1 cellular context compared by ENCODE assay signal in genomic region chr12:92928962-92929915, GRCh38.
TF ChIP-seq lines count a peak whose summit lies in the region.

Gene EEA1 (minus strand): TSS chr12:92929295. CDS start chr12:92929066, 229 bp downstream.

TF ChIP-seq in HepG2, 621 proteins besides CTCF, POLR2A, EP300 and RAD21 (continued from another document and continues in another):
- TF ChIP-seq ZUFSP (CRISPR knock-in tag; IDR thresholded peaks at IDR 0.05; ENCODE audit: borderline replicate concordance) (no peak), TCF12 (IDR thresholded peaks at IDR 0.05) (no peak), TCF12 (CRISPR knock-in tag; IDR thresholded peaks at IDR 0.05) (peak; percentile 2; the same call in 1 of the 2 replicates), ARID5B (CRISPR knock-in tag; IDR thresholded peaks at IDR 0.05) (peak; percentile 80), ZNF510 (CRISPR knock-in tag; IDR thresholded peaks at IDR 0.05; ENCODE audit: low read depth) (peak; percentile 79; the same call in 1 of the 2 replicates), SIX1 (CRISPR knock-in tag; IDR thresholded peaks at IDR 0.05; ENCODE audit: borderline replicate concordance) (no peak), ARNT2 (CRISPR knock-in tag; IDR thresholded peaks at IDR 0.05; ENCODE audit: low read depth) (peak; percentile 97), HNRNPL (IDR thresholded peaks at IDR 0.05; ENCODE audit: low read depth, low read length) (no peak), ZNF770 (CRISPR knock-in tag; IDR thresholded peaks at IDR 0.05) (no peak; the same call in 1 of the 2 replicates), CREM (IDR thresholded peaks at IDR 0.05) (no peak), CREM (CRISPR knock-in tag; IDR thresholded peaks at IDR 0.05) (no peak), ZNF207 (IDR thresholded peaks at IDR 0.05; ENCODE audit: borderline replicate concordance) (no peak), TSC22D2 (CRISPR knock-in tag; IDR thresholded peaks at IDR 0.05; ENCODE audit: borderline replicate concordance) (peak; percentile 70; the same call in 1 of the 2 replicates), CHD4 (IDR thresholded peaks at IDR 0.05; ENCODE audit: borderline replicate concordance, low read length) (no peak), PHF21A (CRISPR knock-in tag; IDR thresholded peaks at IDR 0.05) (peak; percentile 43), ZNF280D (CRISPR knock-in tag; IDR thresholded peaks at IDR 0.05) (no peak), ZNF704 (CRISPR knock-in tag; IDR thresholded peaks at IDR 0.05; ENCODE audit: borderline replicate concordance) (peak; percentile 94), NFE2L2 (IDR thresholded peaks at IDR 0.05; ENCODE audit: low read length) (no peak), TRIM22 (IDR thresholded peaks at IDR 0.05) (no peak), THAP9 (CRISPR knock-in tag; IDR thresholded peaks at IDR 0.05; ENCODE audit: borderline replicate concordance) (peak; percentile 89; the same call in 1 of the 2 replicates), ZBTB14 (CRISPR knock-in tag; IDR thresholded peaks at IDR 0.05) (peak; percentile 88), HDAC2 (CRISPR knock-in tag; IDR thresholded peaks at IDR 0.05) (peak; percentile 69), ZNF724P (CRISPR knock-in tag; IDR thresholded peaks at IDR 0.05; ENCODE audit: borderline replicate concordance) (no peak; the same call in 1 of the 2 replicates), ETV6 (CRISPR knock-in tag; conservative IDR thresholded peaks at IDR 0.05) (0 out of 2 replicates have a peak, but pooled peaks have one; percentile 36), CBX1 (IDR thresholded peaks at IDR 0.05; ENCODE audit: low read depth) (peak; percentile 74), TEAD2 (CRISPR knock-in tag; IDR thresholded peaks at IDR 0.05) (peak; percentile 92), HDAC1 (CRISPR knock-in tag; IDR thresholded peaks at IDR 0.05) (peak; percentile 78; the same call in 1 of the 2 replicates), SSRP1 (CRISPR knock-in tag; IDR thresholded peaks at IDR 0.05) (no peak), KLF13 (CRISPR knock-in tag; IDR thresholded peaks at IDR 0.05) (peak; percentile 86), NCOA2 (CRISPR knock-in tag; IDR thresholded peaks at IDR 0.05) (peak; percentile 52; the same call in 1 of the 2 replicates)
- TF ChIP-seq, protein P1, sequence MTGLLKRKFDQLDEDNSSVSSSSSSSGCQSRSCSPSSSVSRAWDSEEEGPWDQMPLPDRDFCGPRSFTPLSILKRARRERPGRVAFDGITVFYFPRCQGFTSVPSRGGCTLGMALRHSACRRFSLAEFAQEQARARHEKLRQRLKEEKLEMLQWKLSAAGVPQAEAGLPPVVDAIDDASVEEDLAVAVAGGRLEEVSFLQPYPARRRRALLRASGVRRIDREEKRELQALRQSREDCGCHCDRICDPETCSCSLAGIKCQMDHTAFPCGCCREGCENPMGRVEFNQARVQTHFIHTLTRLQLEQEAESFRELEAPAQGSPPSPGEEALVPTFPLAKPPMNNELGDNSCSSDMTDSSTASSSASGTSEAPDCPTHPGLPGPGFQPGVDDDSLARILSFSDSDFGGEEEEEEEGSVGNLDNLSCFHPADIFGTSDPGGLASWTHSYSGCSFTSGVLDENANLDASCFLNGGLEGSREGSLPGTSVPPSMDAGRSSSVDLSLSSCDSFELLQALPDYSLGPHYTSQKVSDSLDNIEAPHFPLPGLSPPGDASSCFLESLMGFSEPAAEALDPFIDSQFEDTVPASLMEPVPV (CRISPR knock-in tag; IDR thresholded peaks at IDR 0.05), result no peak; the same call in 1 of the 2 replicates
- TF ChIP-seq, protein P2, sequence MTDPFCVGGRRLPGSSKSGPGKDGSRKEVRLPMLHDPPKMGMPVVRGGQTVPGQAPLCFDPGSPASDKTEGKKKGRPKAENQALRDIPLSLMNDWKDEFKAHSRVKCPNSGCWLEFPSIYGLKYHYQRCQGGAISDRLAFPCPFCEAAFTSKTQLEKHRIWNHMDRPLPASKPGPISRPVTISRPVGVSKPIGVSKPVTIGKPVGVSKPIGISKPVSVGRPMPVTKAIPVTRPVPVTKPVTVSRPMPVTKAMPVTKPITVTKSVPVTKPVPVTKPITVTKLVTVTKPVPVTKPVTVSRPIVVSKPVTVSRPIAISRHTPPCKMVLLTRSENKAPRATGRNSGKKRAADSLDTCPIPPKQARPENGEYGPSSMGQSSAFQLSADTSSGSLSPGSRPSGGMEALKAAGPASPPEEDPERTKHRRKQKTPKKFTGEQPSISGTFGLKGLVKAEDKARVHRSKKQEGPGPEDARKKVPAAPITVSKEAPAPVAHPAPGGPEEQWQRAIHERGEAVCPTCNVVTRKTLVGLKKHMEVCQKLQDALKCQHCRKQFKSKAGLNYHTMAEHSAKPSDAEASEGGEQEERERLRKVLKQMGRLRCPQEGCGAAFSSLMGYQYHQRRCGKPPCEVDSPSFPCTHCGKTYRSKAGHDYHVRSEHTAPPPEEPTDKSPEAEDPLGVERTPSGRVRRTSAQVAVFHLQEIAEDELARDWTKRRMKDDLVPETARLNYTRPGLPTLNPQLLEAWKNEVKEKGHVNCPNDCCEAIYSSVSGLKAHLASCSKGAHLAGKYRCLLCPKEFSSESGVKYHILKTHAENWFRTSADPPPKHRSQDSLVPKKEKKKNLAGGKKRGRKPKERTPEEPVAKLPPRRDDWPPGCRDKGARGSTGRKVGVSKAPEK (CRISPR knock-in tag; IDR thresholded peaks at IDR 0.05; ENCODE audit: borderline replicate concordance), result peak; percentile 75; the same call in 1 of the 2 replicates
